Comparison of ENCODE assay signal across 8 cellular contexts in genomic region chr1:156751724-156752481, GRCh38. TPM values are rescaled to one million over a fixed set of nuclear protein-coding genes. Genes with fewer than 3 reads are reported as not detected.
DNase-seq lines count a peak whose midpoint lies in the region; ATAC-seq and TF ChIP-seq lines count a peak whose summit lies in the region.

No MANE protein-coding gene starts in this region.

- H3K9me3 ChIP-seq in SK-N-SH: no peaks in the 10 kb centered on the region
- H3K9me3 ChIP-seq in suprapubic skin: no peaks in the 10 kb centered on the region

- no peak for TF ChIP-seq POLR2A in suprapubic skin (IDR thresholded peaks at IDR 0.05)

- H3K4me2 ChIP-seq in SK-N-SH: peak overlapping the region; percentile 78

- H3K4me1 ChIP-seq in SK-N-SH (ENCODE audit: control insufficient read depth in 1 of 2, insufficient read depth in 2 of 2, low read depth in 1 of 2, low read length in 1 of 2) (peaks cover 27 to 40% of the 10 kb centered on the region in 2 experiments), suprapubic skin (peaks cover 50% of the 10 kb centered on the region)

- H3K36me3 ChIP-seq in SK-N-SH (replicated peaks in 1 of 2; ENCODE audit: control insufficient read depth in 1 of 2, insufficient read depth in 2 of 2, low read length in 1 of 2) (peaks cover 2 to 8% of the 10 kb centered on the region in 2 experiments), suprapubic skin (no peaks in the 10 kb centered on the region)

- peak overlapping the region; percentile 100 for H3K27ac ChIP-seq in SK-N-SH (ENCODE audit: low read depth in 2 of 2, low read length in 1 of 2)
- H3K27ac ChIP-seq in suprapubic skin: peak overlapping the region; percentile 99

- CTCF ChIA-PET in SK-N-SH (lab: Yijun Ruan, JAX): interaction anchor here (0.6 to 3.9 kb wide), 18 partner anchors 9 to 366 kb away, joined by 3 to 30 read pairs (median 4); partner anchors contain the start of genes INSRR, METTL25B, MRPL24 and NES

- POLR2A ChIA-PET in SK-N-SH (lab: Yijun Ruan, JAX): interaction anchor here (0.6 to 2.3 kb wide), 11 partner anchors 9 to 248 kb away, joined by 3 to 26 read pairs (median 5); partner anchors contain the start of genes ISG20L2, METTL25B, MRPL24 and NTRK1

- H3K36me3 Mint-ChIP-seq in activated naive CD4-positive, alpha-beta T cell treated with anti-CD3 and anti-CD28 coated beads, Interleukin-2, amount 50 U/mL, for 72 hours: peaks cover 34 to 35% of the 10 kb centered on the region in 2 donors

- no peak for TF ChIP-seq RAD21 in SK-N-SH (IDR thresholded peaks at IDR 0.05; ENCODE audit: low read length)

- no peaks in the 10 kb centered on the region for H4K20me1 ChIP-seq in SK-N-SH (ENCODE audit: insufficient read depth)

- TF ChIP-seq CTCF in HFF-Myc (IDR thresholded peaks at IDR 0.05; ENCODE audit: low read depth, low read length, missing control alignments) (no peak), SK-N-SH (IDR thresholded peaks at IDR 0.05) (no peak), suprapubic skin (IDR thresholded peaks at IDR 0.05) (peak in 1 of 2 donors; percentile 13)

- H3F3A ChIP-seq in SK-N-SH (replicated peaks; ENCODE audit: insufficient read depth): peaks cover 26% of the 10 kb centered on the region

- H3K9ac ChIP-seq in SK-N-SH: peak overlapping the region; percentile 100

- peak; percentile 97 for DNase-seq in GM03348 (ENCODE audit: low spot score)
- DNase-seq in HFF-Myc (ENCODE audit: extremely low read depth, low read depth): peak; percentile 85
- peak; percentile 96 for DNase-seq in NCI-H1092 (lab: John Stamatoyannopoulos, UW)
- DNase-seq in SK-N-SH: peak; percentile 98
- peak; percentile 89 to 92 for DNase-seq in activated naive CD4-positive, alpha-beta T cell treated with anti-CD3 and anti-CD28 coated beads, Interleukin-2, amount 50 U/mL, for 72 hours (ENCODE audit: low spot score in 2 of 2)
- peak; percentile 98 for DNase-seq in glomerular visceral epithelial cell (ENCODE audit: extremely low spot score)
- DNase-seq in occipital lobe (lab: John Stamatoyannopoulos, UW): peak; percentile 99
- peak; percentile 99 for DNase-seq in suprapubic skin (ENCODE audit: low spot score in 2 of 2)

- peak overlapping the region; percentile 55 for H2AFZ ChIP-seq in SK-N-SH (ENCODE audit: low read depth)

- H3K9me3 Mint-ChIP-seq in activated naive CD4-positive, alpha-beta T cell treated with anti-CD3 and anti-CD28 coated beads, Interleukin-2, amount 50 U/mL, for 72 hours: no peaks in the 10 kb centered on the region

- no peaks in the 10 kb centered on the region for H3K27me3 ChIP-seq in SK-N-SH (ENCODE audit: insufficient read depth)
- no peaks in the 10 kb centered on the region for H3K27me3 ChIP-seq in suprapubic skin

- no peaks in the 10 kb centered on the region for H3K9me2 ChIP-seq in SK-N-SH

- TF ChIP-seq EP300 in SK-N-SH (IDR thresholded peaks at IDR 0.05; ENCODE audit: borderline replicate concordance in 1 of 2, low read depth in 1 of 2, low read length in 1 of 2): peak in 1 of 2 experiments; percentile 39; a peak in 1 of 4 replicates
- no peak for TF ChIP-seq EP300 in suprapubic skin (IDR thresholded peaks at IDR 0.05)

- WGBS in SK-N-SH (ENCODE audit: low lambda C conversion rate): under 1% methylated on average over 50 of the region's 70 CpGs
- WGBS in suprapubic skin: under 1% methylated on average over 36 of the region's 70 CpGs

- peak overlapping the region; percentile 95 to 96 for H3K27ac Mint-ChIP-seq in activated naive CD4-positive, alpha-beta T cell treated with anti-CD3 and anti-CD28 coated beads, Interleukin-2, amount 50 U/mL, for 72 hours

- H3K4me3 ChIP-seq in HFF-Myc (replicated peaks; ENCODE audit: low read depth, low read length) (peak overlapping the region; percentile 94), SK-N-SH (ENCODE audit: low read depth in 2 of 2, low read length in 1 of 2) (peak overlapping the region; percentile 78 to 98), suprapubic skin (peak overlapping the region; percentile 96)

- ATAC-seq in activated naive CD4-positive, alpha-beta T cell treated with anti-CD3 and anti-CD28 coated beads, Interleukin-2, amount 50 U/mL, for 72 hours: peak; percentile 71 to 91

- peaks cover 63% of the 10 kb centered on the region for H3K79me2 ChIP-seq in SK-N-SH (ENCODE audit: insufficient read depth)

TF ChIP-seq in SK-N-SH, 30 proteins besides CTCF, POLR2A, EP300 and RAD21 (continues in another document):
- TF ChIP-seq ELF1 (IDR thresholded peaks at IDR 0.05): peak; percentile 56; the same call in 1 of the 2 replicates
- TF ChIP-seq FOXM1 (IDR thresholded peaks at IDR 0.05; ENCODE audit: low read depth): peak; percentile 6; the same call in 1 of the 2 replicates
- TF ChIP-seq RFX5 (IDR thresholded peaks at IDR 0.05; ENCODE audit: low read length): no peak
- peak; percentile 44; the same call in 1 of the 2 replicates for TF ChIP-seq REST (IDR thresholded peaks at IDR 0.05; ENCODE audit: low read depth, low read length)
- peak; percentile 82 for TF ChIP-seq YY1 (IDR thresholded peaks at IDR 0.05; ENCODE audit: low read depth)
- TF ChIP-seq MXI1 (IDR thresholded peaks at IDR 0.05; ENCODE audit: low read depth, low read length): peak; percentile 83
- TF ChIP-seq FOXJ3 (CRISPR knock-in tag; IDR thresholded peaks at IDR 0.05): no peak
- TF ChIP-seq RXRA (IDR thresholded peaks at IDR 0.05; ENCODE audit: borderline replicate concordance, low read depth): no peak; the same call in 1 of the 2 replicates
- peak; percentile 43; the same call in 1 of the 2 replicates for TF ChIP-seq POLR2AphosphoS5 (IDR thresholded peaks at IDR 0.05; ENCODE audit: low read depth, low read length)
- no peak for TF ChIP-seq MEF2A (IDR thresholded peaks at IDR 0.05; ENCODE audit: borderline replicate concordance, low read depth)
- TF ChIP-seq GABPA (IDR thresholded peaks at IDR 0.05; ENCODE audit: low read depth): peak; percentile 32
- TF ChIP-seq NRF1 (IDR thresholded peaks at IDR 0.05; ENCODE audit: low read depth, low read length): no peak
- peak; percentile 27; the same call in 1 of the 2 replicates for TF ChIP-seq TCF12 (IDR thresholded peaks at IDR 0.05)

RNA-seq across cellular contexts. Expression of gene HDGF, which starts 0.4 kb away (rescaled TPM):
- 152 and 166 TPM in 2 replicates for polyA plus RNA-seq in SK-N-SH (2012; rRNA removed)
- polyA plus RNA-seq in SK-N-SH (2012; cell fraction: cytosol; rRNA removed): 192 and 197 TPM in 2 replicates
- 145 and 148 TPM in 2 replicates for polyA plus RNA-seq in SK-N-SH (2012; cell fraction: nucleus; rRNA removed)
- total RNA-seq in activated naive CD4-positive, alpha-beta T cell treated with anti-CD3 and anti-CD28 coated beads, Interleukin-2, amount 50 U/mL, for 72 hours: 100 to 1,000 TPM; 281 to 325 TPM
- total RNA-seq in occipital lobe (61.6 TPM), suprapubic skin (100 to 1,000 TPM; 178 to 250 (median 210) TPM)

RNA-seq across cellular contexts. Expression of gene MRPL24, which starts 11.0 kb away (rescaled TPM):
- polyA plus RNA-seq in SK-N-SH (2012; rRNA removed): 149 and 171 TPM in 2 replicates
- 141 and 142 TPM in 2 replicates for polyA plus RNA-seq in SK-N-SH (2012; cell fraction: cytosol; rRNA removed)
- 99.8 and 109 TPM in 2 replicates for polyA plus RNA-seq in SK-N-SH (2012; cell fraction: nucleus; rRNA removed)
- total RNA-seq in activated naive CD4-positive, alpha-beta T cell treated with anti-CD3 and anti-CD28 coated beads, Interleukin-2, amount 50 U/mL, for 72 hours: 10 to 100 TPM; 61.4 to 70.4 TPM
- total RNA-seq in occipital lobe: 10.6 TPM
- 10 to 100 TPM; 33.6 to 66.6 (median 55.0) TPM for total RNA-seq in suprapubic skin

RNA-seq across cellular contexts. Expression of gene PRCC, which starts 15.4 kb away (rescaled TPM):
- 39.2 and 51.8 TPM in 2 replicates for polyA plus RNA-seq in SK-N-SH (2012; rRNA removed)
- 33.6 and 45.5 TPM in 2 replicates for polyA plus RNA-seq in SK-N-SH (2012; cell fraction: cytosol; rRNA removed)
- 54.8 and 58.9 TPM in 2 replicates for polyA plus RNA-seq in SK-N-SH (2012; cell fraction: nucleus; rRNA removed)
- total RNA-seq in activated naive CD4-positive, alpha-beta T cell treated with anti-CD3 and anti-CD28 coated beads, Interleukin-2, amount 50 U/mL, for 72 hours: 10 to 100 TPM; 44.5 to 72.1 TPM
- total RNA-seq in occipital lobe (16.2 TPM), suprapubic skin (10 to 100 TPM; 39.1 to 50.1 (median 43.3) TPM)

RNA-seq across cellular contexts. Expression of gene ISG20L2, which starts 23.3 kb away (rescaled TPM):
- 31.6 and 44.3 TPM in 2 replicates for polyA plus RNA-seq in SK-N-SH (2012; rRNA removed)
- 28.2 and 36.0 TPM in 2 replicates for polyA plus RNA-seq in SK-N-SH (2012; cell fraction: cytosol; rRNA removed)
- polyA plus RNA-seq in SK-N-SH (2012; cell fraction: nucleus; rRNA removed): 22.9 and 32.5 TPM in 2 replicates
- 10 to 100 TPM; 46.2 to 50.7 TPM for total RNA-seq in activated naive CD4-positive, alpha-beta T cell treated with anti-CD3 and anti-CD28 coated beads, Interleukin-2, amount 50 U/mL, for 72 hours
- total RNA-seq in occipital lobe: 6.2 TPM
- total RNA-seq in suprapubic skin: 10 to 100 TPM; 33.8 to 59.6 (median 38.9) TPM

RNA-seq across cellular contexts. Expression of gene METTL25B, which starts 23.6 kb away (rescaled TPM):
- 20.1 and 21.2 TPM in 2 replicates for polyA plus RNA-seq in SK-N-SH (2012; rRNA removed)
- polyA plus RNA-seq in SK-N-SH (2012; cell fraction: cytosol; rRNA removed): 10.7 and 14.0 TPM in 2 replicates
- 51.7 and 72.4 TPM in 2 replicates for polyA plus RNA-seq in SK-N-SH (2012; cell fraction: nucleus; rRNA removed)
- total RNA-seq in activated naive CD4-positive, alpha-beta T cell treated with anti-CD3 and anti-CD28 coated beads, Interleukin-2, amount 50 U/mL, for 72 hours: 10 to 100 TPM; 39.4 to 64.9 TPM
- total RNA-seq in occipital lobe: 9.2 TPM
- total RNA-seq in suprapubic skin: 10 to 100 TPM; 20.7 to 40.3 (median 34.2) TPM

Comparison
In these comparisons a context has a peak if more than half of its experiments do, and no peak if none do; other contexts are left out.
1. Peak in every context shown above with its lines: DNase-seq, ATAC-seq, H3K4me3 ChIP-seq and H3K27ac ChIP-seq.